Comparison of ENCODE assay signal across 2 cellular contexts in genomic region chr4:88750369-88750768, GRCh38.
TF ChIP-seq lines count a peak whose summit lies in the region.

No MANE protein-coding gene starts in this region.

TF ChIP-seq in IMR-90, 13 proteins besides CTCF, POLR2A, EP300 and RAD21:
- TF ChIP-seq ELK1 (IDR thresholded peaks at IDR 0.05; ENCODE audit: borderline replicate concordance, low read depth, low read length), result no peak
- no peak for TF ChIP-seq BHLHE40 (IDR thresholded peaks at IDR 0.05; ENCODE audit: low read depth, low read length)
- TF ChIP-seq USF2 (IDR thresholded peaks at IDR 0.05; ENCODE audit: low read depth, low read length), result no peak
- no peak for TF ChIP-seq CHD1 (IDR thresholded peaks at IDR 0.05; ENCODE audit: low read depth, low read length)
- no peak for TF ChIP-seq SMC3 (IDR thresholded peaks at IDR 0.05; ENCODE audit: low read depth, low read length)
- TF ChIP-seq MAZ (IDR thresholded peaks at IDR 0.05; ENCODE audit: borderline replicate concordance, low read depth, low read length), result no peak

TF ChIP-seq in WTC11, 78 proteins besides CTCF, POLR2A, EP300 and RAD21:
- no peak for TF ChIP-seq JAZF1 (CRISPR knock-in tag; IDR thresholded peaks at IDR 0.05)
- no peak for TF ChIP-seq ZNF423 (CRISPR knock-in tag; IDR thresholded peaks at IDR 0.05)
- no peak for TF ChIP-seq ZNF219 (CRISPR knock-in tag; IDR thresholded peaks at IDR 0.05; ENCODE audit: borderline replicate concordance)
- TF ChIP-seq ZNF138 (CRISPR knock-in tag; conservative IDR thresholded peaks at IDR 0.05), result no peak
- TF ChIP-seq MYBL2 (CRISPR knock-in tag; IDR thresholded peaks at IDR 0.05), result no peak
- no peak for TF ChIP-seq OVOL2 (CRISPR knock-in tag; IDR thresholded peaks at IDR 0.05; ENCODE audit: borderline replicate concordance)
- no peak for TF ChIP-seq IRF1 (CRISPR knock-in tag; IDR thresholded peaks at IDR 0.05)
- no peak for TF ChIP-seq ZSCAN18 (CRISPR knock-in tag; IDR thresholded peaks at IDR 0.05)
- no peak for TF ChIP-seq TEAD1 (CRISPR knock-in tag; IDR thresholded peaks at IDR 0.05)
- TF ChIP-seq NFATC4 (CRISPR knock-in tag; IDR thresholded peaks at IDR 0.05), result no peak
- no peak for TF ChIP-seq ZNF416 (CRISPR knock-in tag; IDR thresholded peaks at IDR 0.05)
- no peak for TF ChIP-seq CREM (CRISPR knock-in tag; IDR thresholded peaks at IDR 0.05)
- no peak for TF ChIP-seq TEAD4 (CRISPR knock-in tag; IDR thresholded peaks at IDR 0.05)
- TF ChIP-seq ZNF671 (CRISPR knock-in tag; IDR thresholded peaks at IDR 0.05), result no peak
